Comparison of ENCODE assay signal across 1 cellular context in the genomic region with DNA sequence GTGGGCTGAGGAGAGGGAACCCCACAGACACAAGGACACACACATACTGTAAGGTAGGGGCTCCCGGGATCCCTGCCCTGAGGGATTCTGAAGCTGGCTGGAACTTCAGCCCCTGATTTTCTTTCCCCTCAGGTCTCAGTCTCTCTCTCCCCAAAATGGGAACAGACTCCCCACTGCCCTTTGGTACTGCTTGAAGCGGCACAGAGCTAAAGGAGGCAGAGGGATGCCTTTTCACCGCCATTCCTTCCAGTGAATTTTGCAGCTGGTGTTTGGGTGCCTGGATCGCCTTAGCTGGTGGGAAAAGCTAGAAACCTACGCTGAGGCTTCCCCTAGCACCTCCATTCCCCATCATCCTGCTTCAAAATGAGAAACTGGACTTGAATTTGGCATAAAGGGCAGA.
TF ChIP-seq lines count a peak whose summit lies in the region.

No MANE protein-coding gene starts in this region.

TF ChIP-seq in K562, 482 proteins besides CTCF, POLR2A, EP300 and RAD21:
- TF ChIP-seq, protein P1, sequence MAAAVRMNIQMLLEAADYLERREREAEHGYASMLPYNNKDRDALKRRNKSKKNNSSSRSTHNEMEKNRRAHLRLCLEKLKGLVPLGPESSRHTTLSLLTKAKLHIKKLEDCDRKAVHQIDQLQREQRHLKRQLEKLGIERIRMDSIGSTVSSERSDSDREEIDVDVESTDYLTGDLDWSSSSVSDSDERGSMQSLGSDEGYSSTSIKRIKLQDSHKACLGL (CRISPR knock-in tag; IDR thresholded peaks at IDR 0.05; ENCODE audit: borderline replicate concordance, poor library complexity, severe bottlenecking) = no peak
- TF ChIP-seq RBM25 (IDR thresholded peaks at IDR 0.05; ENCODE audit: low read depth, low read length, severe bottlenecking) (peak; percentile 60), WHSC1 (IDR thresholded peaks at IDR 0.05; ENCODE audit: low read length) (no peak), MTF1 (CRISPR knock-in tag; IDR thresholded peaks at IDR 0.05; ENCODE audit: borderline replicate concordance) (no peak), PHF8 (IDR thresholded peaks at IDR 0.05; ENCODE audit: borderline replicate concordance, low read length) (peak; percentile 8; the same call in 1 of the 2 replicates), RFX1 (IDR thresholded peaks at IDR 0.05) (no peak), KLF16 (IDR thresholded peaks at IDR 0.05) (no peak), ADNP (tag; IDR thresholded peaks at IDR 0.05) (0 out of 2 replicates have a peak, but pooled peaks have one; percentile 33), ZNF212 (CRISPR knock-in tag; IDR thresholded peaks at IDR 0.05) (no peak), ARNT (IDR thresholded peaks at IDR 0.05) (no peak), ILF3 (IDR thresholded peaks at IDR 0.05; ENCODE audit: borderline replicate concordance) (no peak), TEAD2 (tag; IDR thresholded peaks at IDR 0.05) (no peak), PURB (CRISPR knock-in tag; IDR thresholded peaks at IDR 0.05; ENCODE audit: low read depth) (no peak), ZNF324 (CRISPR knock-in tag; IDR thresholded peaks at IDR 0.05) (no peak), ZNF586 (CRISPR knock-in tag; conservative IDR thresholded peaks at IDR 0.05) (no peak), DNMT1 (IDR thresholded peaks at IDR 0.05) (no peak), TRIM28 (IDR thresholded peaks at IDR 0.05) (no peak), NCOR1 (IDR thresholded peaks at IDR 0.05) (no peak), BCOR (IDR thresholded peaks at IDR 0.05) (peak; percentile 67), MCM5 (IDR thresholded peaks at IDR 0.05; ENCODE audit: low read depth) (no peak), HDGF (IDR thresholded peaks at IDR 0.05) (0 out of 2 replicates have a peak, but pooled peaks have one; percentile 52), KDM1A (IDR thresholded peaks at IDR 0.05) (peak; percentile 49 to 59; a peak in 3 of 4 replicates)
- TF ChIP-seq, protein P2, sequence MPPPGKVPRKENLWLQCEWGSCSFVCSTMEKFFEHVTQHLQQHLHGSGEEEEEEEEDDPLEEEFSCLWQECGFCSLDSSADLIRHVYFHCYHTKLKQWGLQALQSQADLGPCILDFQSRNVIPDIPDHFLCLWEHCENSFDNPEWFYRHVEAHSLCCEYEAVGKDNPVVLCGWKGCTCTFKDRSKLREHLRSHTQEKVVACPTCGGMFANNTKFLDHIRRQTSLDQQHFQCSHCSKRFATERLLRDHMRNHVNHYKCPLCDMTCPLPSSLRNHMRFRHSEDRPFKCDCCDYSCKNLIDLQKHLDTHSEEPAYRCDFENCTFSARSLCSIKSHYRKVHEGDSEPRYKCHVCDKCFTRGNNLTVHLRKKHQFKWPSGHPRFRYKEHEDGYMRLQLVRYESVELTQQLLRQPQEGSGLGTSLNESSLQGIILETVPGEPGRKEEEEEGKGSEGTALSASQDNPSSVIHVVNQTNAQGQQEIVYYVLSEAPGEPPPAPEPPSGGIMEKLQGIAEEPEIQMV (tag; conservative IDR thresholded peaks at IDR 0.05; ENCODE audit: low read depth) = no peak
- TF ChIP-seq, protein P3, sequence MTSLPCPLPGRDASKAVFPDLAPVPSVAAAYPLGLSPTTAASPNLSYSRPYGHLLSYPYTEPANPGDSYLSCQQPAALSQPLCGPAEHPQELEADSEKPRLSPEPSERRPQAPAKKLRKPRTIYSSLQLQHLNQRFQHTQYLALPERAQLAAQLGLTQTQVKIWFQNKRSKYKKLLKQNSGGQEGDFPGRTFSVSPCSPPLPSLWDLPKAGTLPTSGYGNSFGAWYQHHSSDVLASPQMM (CRISPR knock-in tag; IDR thresholded peaks at IDR 0.05) = no peak
- TF ChIP-seq, protein P4, sequence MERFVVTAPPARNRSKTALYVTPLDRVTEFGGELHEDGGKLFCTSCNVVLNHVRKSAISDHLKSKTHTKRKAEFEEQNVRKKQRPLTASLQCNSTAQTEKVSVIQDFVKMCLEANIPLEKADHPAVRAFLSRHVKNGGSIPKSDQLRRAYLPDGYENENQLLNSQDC (CRISPR knock-in tag; IDR thresholded peaks at IDR 0.05) = no peak
- TF ChIP-seq, protein P5, sequence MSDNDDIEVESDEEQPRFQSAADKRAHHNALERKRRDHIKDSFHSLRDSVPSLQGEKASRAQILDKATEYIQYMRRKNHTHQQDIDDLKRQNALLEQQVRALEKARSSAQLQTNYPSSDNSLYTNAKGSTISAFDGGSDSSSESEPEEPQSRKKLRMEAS (CRISPR knock-in tag; IDR thresholded peaks at IDR 0.05) = no peak
- TF ChIP-seq, protein P6, sequence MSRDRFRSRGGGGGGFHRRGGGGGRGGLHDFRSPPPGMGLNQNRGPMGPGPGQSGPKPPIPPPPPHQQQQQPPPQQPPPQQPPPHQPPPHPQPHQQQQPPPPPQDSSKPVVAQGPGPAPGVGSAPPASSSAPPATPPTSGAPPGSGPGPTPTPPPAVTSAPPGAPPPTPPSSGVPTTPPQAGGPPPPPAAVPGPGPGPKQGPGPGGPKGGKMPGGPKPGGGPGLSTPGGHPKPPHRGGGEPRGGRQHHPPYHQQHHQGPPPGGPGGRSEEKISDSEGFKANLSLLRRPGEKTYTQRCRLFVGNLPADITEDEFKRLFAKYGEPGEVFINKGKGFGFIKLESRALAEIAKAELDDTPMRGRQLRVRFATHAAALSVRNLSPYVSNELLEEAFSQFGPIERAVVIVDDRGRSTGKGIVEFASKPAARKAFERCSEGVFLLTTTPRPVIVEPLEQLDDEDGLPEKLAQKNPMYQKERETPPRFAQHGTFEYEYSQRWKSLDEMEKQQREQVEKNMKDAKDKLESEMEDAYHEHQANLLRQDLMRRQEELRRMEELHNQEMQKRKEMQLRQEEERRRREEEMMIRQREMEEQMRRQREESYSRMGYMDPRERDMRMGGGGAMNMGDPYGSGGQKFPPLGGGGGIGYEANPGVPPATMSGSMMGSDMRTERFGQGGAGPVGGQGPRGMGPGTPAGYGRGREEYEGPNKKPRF (IDR thresholded peaks at IDR 0.05; ENCODE audit: low read depth, low read length) = no peak
- TF ChIP-seq, protein P7, sequence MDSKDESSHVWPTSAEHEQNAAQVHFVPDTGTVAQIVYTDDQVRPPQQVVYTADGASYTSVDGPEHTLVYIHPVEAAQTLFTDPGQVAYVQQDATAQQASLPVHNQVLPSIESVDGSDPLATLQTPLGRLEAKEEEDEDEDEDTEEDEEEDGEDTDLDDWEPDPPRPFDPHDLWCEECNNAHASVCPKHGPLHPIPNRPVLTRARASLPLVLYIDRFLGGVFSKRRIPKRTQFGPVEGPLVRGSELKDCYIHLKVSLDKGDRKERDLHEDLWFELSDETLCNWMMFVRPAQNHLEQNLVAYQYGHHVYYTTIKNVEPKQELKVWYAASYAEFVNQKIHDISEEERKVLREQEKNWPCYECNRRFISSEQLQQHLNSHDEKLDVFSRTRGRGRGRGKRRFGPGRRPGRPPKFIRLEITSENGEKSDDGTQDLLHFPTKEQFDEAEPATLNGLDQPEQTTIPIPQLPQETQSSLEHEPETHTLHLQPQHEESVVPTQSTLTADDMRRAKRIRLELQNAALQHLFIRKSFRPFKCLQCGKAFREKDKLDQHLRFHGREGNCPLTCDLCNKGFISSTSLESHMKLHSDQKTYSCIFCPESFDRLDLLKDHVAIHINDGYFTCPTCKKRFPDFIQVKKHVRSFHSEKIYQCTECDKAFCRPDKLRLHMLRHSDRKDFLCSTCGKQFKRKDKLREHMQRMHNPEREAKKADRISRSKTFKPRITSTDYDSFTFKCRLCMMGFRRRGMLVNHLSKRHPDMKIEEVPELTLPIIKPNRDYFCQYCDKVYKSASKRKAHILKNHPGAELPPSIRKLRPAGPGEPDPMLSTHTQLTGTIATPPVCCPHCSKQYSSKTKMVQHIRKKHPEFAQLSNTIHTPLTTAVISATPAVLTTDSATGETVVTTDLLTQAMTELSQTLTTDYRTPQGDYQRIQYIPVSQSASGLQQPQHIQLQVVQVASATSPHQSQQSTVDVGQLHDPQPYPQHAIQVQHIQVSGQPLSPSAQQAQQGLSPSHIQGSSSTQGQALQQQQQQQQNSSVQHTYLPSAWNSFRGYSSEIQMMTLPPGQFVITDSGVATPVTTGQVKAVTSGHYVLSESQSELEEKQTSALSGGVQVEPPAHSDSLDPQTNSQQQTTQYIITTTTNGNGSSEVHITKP (IDR thresholded peaks at IDR 0.05; ENCODE audit: partially characterized antibody) = no peak
- TF ChIP-seq, protein P8, sequence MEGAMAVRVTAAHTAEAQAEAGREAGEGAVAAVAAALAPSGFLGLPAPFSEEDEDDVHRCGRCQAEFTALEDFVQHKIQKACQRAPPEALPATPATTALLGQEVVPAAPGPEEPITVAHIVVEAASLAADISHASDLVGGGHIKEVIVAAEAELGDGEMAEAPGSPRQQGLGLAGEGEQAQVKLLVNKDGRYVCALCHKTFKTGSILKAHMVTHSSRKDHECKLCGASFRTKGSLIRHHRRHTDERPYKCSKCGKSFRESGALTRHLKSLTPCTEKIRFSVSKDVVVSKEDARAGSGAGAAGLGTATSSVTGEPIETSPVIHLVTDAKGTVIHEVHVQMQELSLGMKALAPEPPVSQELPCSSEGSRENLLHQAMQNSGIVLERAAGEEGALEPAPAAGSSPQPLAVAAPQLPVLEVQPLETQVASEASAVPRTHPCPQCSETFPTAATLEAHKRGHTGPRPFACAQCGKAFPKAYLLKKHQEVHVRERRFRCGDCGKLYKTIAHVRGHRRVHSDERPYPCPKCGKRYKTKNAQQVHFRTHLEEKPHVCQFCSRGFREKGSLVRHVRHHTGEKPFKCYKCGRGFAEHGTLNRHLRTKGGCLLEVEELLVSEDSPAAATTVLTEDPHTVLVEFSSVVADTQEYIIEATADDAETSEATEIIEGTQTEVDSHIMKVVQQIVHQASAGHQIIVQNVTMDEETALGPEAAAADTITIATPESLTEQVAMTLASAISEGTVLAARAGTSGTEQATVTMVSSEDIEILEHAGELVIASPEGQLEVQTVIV (CRISPR knock-in tag; IDR thresholded peaks at IDR 0.05; ENCODE audit: borderline replicate concordance) = no peak
- TF ChIP-seq, protein P9, sequence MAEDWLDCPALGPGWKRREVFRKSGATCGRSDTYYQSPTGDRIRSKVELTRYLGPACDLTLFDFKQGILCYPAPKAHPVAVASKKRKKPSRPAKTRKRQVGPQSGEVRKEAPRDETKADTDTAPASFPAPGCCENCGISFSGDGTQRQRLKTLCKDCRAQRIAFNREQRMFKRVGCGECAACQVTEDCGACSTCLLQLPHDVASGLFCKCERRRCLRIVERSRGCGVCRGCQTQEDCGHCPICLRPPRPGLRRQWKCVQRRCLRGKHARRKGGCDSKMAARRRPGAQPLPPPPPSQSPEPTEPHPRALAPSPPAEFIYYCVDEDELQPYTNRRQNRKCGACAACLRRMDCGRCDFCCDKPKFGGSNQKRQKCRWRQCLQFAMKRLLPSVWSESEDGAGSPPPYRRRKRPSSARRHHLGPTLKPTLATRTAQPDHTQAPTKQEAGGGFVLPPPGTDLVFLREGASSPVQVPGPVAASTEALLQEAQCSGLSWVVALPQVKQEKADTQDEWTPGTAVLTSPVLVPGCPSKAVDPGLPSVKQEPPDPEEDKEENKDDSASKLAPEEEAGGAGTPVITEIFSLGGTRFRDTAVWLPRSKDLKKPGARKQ (CRISPR knock-in tag; IDR thresholded peaks at IDR 0.05) = no peak
- TF ChIP-seq, protein P10, sequence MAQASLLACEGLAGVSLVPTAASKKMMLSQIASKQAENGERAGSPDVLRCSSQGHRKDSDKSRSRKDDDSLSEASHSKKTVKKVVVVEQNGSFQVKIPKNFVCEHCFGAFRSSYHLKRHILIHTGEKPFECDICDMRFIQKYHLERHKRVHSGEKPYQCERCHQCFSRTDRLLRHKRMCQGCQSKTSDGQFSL (CRISPR knock-in tag; IDR thresholded peaks at IDR 0.05) = no peak
- TF ChIP-seq, protein P10 (tag; IDR thresholded peaks at IDR 0.05) = no peak
